ENCODE assay signal across 20 cellular contexts in the genomic region with DNA sequence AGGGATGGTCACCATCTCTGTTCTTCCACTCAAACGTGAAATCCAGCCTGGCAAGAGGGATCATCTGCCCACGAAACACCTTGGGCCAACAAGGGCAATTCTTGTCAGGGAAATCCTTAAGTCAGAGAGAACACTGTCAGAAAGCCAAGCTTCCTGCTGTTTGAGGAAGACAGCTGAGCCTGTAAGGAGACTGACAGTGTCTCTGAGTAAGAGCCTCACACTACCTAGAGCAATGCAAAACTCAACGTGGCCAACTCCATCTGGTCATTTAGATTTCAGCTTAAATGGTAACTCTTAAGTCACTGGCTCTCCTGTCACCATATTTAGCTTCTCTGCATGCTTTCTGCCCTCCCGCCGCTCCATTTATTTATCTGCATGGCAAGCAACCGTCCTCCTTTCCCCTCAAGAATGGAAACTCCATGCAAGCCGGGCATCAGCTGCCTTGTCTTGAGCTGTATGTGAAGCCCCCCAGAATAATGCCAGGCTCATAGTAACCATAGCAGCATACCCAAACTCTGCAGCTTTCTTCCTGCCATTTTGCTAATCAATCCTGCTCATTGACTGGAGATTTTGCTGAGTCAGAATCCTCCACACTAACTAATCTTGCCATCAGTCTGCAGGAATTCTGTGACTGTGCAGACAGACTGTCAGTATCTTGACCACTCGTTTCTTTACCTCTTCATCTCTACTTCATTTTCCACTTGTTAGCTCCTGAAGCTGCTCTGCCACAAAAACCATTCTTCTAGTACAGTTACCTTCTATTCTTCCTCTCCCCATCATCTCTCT.
"Had no signal": no experiment of that assay in that cellular context is flagged by ENCODE, and none has a peak within 500 bp of the region (broad histone marks: within the 10 kb centered on the region; RNA-seq: fewer than 3 reads in every experiment).

No MANE protein-coding gene starts in this region.

- FAIRE-seq: islet of Langerhans had no signal

- H3K9me3 ChIP-seq: colonic mucosa had no signal

- H3K9me3 Mint-ChIP-seq: brain; natural killer cell treated with Interleukin-12 subunit alpha and Interleukin-12 subunit beta and Interleukin-15 and Interleukin-18, amount 100 ng/mL, for 72 hours; T-helper 2 cell treated with Interferon-gamma antibody and Interleukin-4, amounts not matched to agents 5 μg/mL and 100 μg/mL, for 36 hours; type B pancreatic cell; WTC11 had no signal

- H3K27ac ChIP-seq: colonic mucosa had no signal

- H3K27me3 ChIP-seq: colonic mucosa had no signal

- H3K36me3 Mint-ChIP-seq: brain; natural killer cell treated with Interleukin-12 subunit alpha and Interleukin-12 subunit beta and Interleukin-15 and Interleukin-18, amount 100 ng/mL, for 72 hours; type B pancreatic cell; WTC11 had no signal

- H3K27ac Mint-ChIP-seq: activated CD4-positive, alpha-beta T cell treated with anti-CD3 and anti-CD28 coated beads for 36 hours; activated naive CD4-positive, alpha-beta T cell treated with anti-CD3 and anti-CD28 coated beads for 36 hours; natural killer cell treated with Interleukin-12 subunit alpha and Interleukin-12 subunit beta and Interleukin-15 and Interleukin-18, amount 100 ng/mL, for 72 hours; stimulated activated naive CD8-positive, alpha-beta T cell treated with anti-CD3 and anti-CD28 coated beads, Interleukin-15, amount 100 ng/mL, for 72 hours; T-helper 2 cell treated with Interferon-gamma antibody and Interleukin-4, amounts not matched to agents 5 μg/mL and 100 μg/mL, for 36 hours; type B pancreatic cell; WTC11 had no signal

- DNase-seq: activated CD4-positive, alpha-beta T cell treated with anti-CD3 and anti-CD28 coated beads for 36 hours; activated CD4-positive, alpha-beta T cell treated with anti-CD3 and anti-CD28 coated beads, Interleukin-2, amount 50 U/mL, for 48 hours; activated naive CD4-positive, alpha-beta T cell treated with anti-CD3 and anti-CD28 coated beads for 36 hours; activated T-cell treated with anti-CD3 and anti-CD28 coated beads, Interleukin-2, amount 50 U/mL, for 1 hour; caudate nucleus; colonic mucosa; foreskin melanocyte; glutamatergic neuron; hippocampal formation; left cardiac atrium; mesenchymal stem cell; posterior cingulate gyrus; stimulated activated CD4-positive, alpha-beta T cell treated with anti-CD3 and anti-CD28 coated beads, Interleukin-2, amount 100 ng/mL, for 24 hours; stimulated activated naive CD8-positive, alpha-beta T cell treated with anti-CD3 and anti-CD28 coated beads, Interleukin-15, amount 100 ng/mL, for 72 hours had no signal

- H3K36me3 ChIP-seq: colonic mucosa had no signal

- H3K4me3 Mint-ChIP-seq: activated CD4-positive, alpha-beta T cell treated with anti-CD3 and anti-CD28 coated beads for 36 hours; activated naive CD4-positive, alpha-beta T cell treated with anti-CD3 and anti-CD28 coated beads for 36 hours; brain; natural killer cell treated with Interleukin-12 subunit alpha and Interleukin-12 subunit beta and Interleukin-15 and Interleukin-18, amount 100 ng/mL, for 72 hours; stimulated activated naive CD8-positive, alpha-beta T cell treated with anti-CD3 and anti-CD28 coated beads, Interleukin-15, amount 100 ng/mL, for 72 hours; T-helper 2 cell treated with Interferon-gamma antibody and Interleukin-4, amounts not matched to agents 5 μg/mL and 100 μg/mL, for 36 hours; type B pancreatic cell; WTC11 had no signal

- H3K4me1 Mint-ChIP-seq: activated CD4-positive, alpha-beta T cell treated with anti-CD3 and anti-CD28 coated beads for 36 hours; stimulated activated naive CD8-positive, alpha-beta T cell treated with anti-CD3 and anti-CD28 coated beads, Interleukin-15, amount 100 ng/mL, for 72 hours had no signal

- ATAC-seq: activated CD4-positive, alpha-beta T cell treated with anti-CD3 and anti-CD28 coated beads for 36 hours; left cardiac atrium; stimulated activated naive CD8-positive, alpha-beta T cell treated with anti-CD3 and anti-CD28 coated beads, Interleukin-15, amount 100 ng/mL, for 72 hours; WTC11 had no signal

- H3K4me3 ChIP-seq: colonic mucosa had no signal

- H3K27me3 Mint-ChIP-seq: activated CD4-positive, alpha-beta T cell treated with anti-CD3 and anti-CD28 coated beads for 36 hours had no signal

- H3K4me1 ChIP-seq: colonic mucosa had no signal
